Comparison of ENCODE assay signal across 38 cellular contexts in genomic region chr7:26469188-26469587, GRCh38.
"Had no signal": no experiment of that assay in that cellular context is flagged by ENCODE, and none has a peak within 500 bp of the region (broad histone marks: within the 10 kb centered on the region; RNA-seq: fewer than 3 reads in every experiment).

No MANE protein-coding gene starts in this region.

- H3K36me3 ChIP-seq: adrenal gland, ascending aorta, brain microvascular endothelial cell, breast epithelium, cardiac muscle cell had no signal

- H3K27ac ChIP-seq: adrenal gland, ascending aorta, body of pancreas, brain microvascular endothelial cell, breast epithelium, cardiac muscle cell had no signal

- ATAC-seq: activated naive CD4-positive, alpha-beta T cell treated with anti-CD3 and anti-CD28 coated beads, Interleukin-2, amount 50 U/mL, for 72 hours; activated naive CD8-positive, alpha-beta T cell treated with anti-CD3 and anti-CD28 coated beads, Interleukin-2, amount 50 U/mL, for 24 hours; activated T-cell treated with anti-CD3 and anti-CD28 coated beads, Interleukin-2, amount 50 U/mL, for 4 hours; activated T-cell treated with anti-CD3 and anti-CD28 coated beads, Interleukin-2, amount 50 U/mL, for 72 hours; activated T-helper 17 cell treated with anti-CD3 and anti-CD28 coated beads, Interleukin-2, amount 50 U/mL, for 72 hours; body of pancreas had no signal

- DNase-seq: activated effector memory CD4-positive, alpha-beta T cell treated with anti-CD3 and anti-CD28 coated beads, Interleukin-2, amount 50 U/mL, for 16 hours; activated effector memory CD4-positive, alpha-beta T cell treated with Interleukin-2 at 50 U/mL for 16 hours; activated gamma-delta T cell; activated gamma-delta T cell treated with Interleukin-2 at 50 U/mL for 16 hours; activated naive CD4-positive, alpha-beta T cell; activated naive CD4-positive, alpha-beta T cell treated with anti-CD3 and anti-CD28 coated beads for 36 hours; activated naive CD4-positive, alpha-beta T cell treated with anti-CD3 and anti-CD28 coated beads, Interleukin-2, amount 10 ng/mL, durations not matched to agents 7 days and 5 days; activated naive CD4-positive, alpha-beta T cell treated with anti-CD3 and anti-CD28 coated beads, Interleukin-2, amount 50 U/mL, for 16 hours; activated naive CD4-positive, alpha-beta T cell treated with Interleukin-2 at 50 U/mL for 16 hours; activated naive CD8-positive, alpha-beta T cell treated with anti-CD3 and anti-CD28 coated beads for 36 hours; activated naive CD8-positive, alpha-beta T cell treated with anti-CD3 and anti-CD28 coated beads, Interleukin-2, amount 10 ng/mL, durations not matched to agents 7 days and 5 days; activated naive CD8-positive, alpha-beta T cell treated with anti-CD3 and anti-CD28 coated beads, Interleukin-2, amount 50 U/mL, for 24 hours; activated T-cell treated with anti-CD3 and anti-CD28 coated beads, Interleukin-2, amount 50 U/mL, for 1 hour; activated T-cell treated with anti-CD3 and anti-CD28 coated beads, Interleukin-2, amount 50 U/mL, for 24 hours; activated T-cell treated with anti-CD3 and anti-CD28 coated beads, Interleukin-2, amount 50 U/mL, for 4 hours; activated T-cell treated with anti-CD3 and anti-CD28 coated beads, Interleukin-2, amount 50 U/mL, for 48 hours; activated T-cell treated with anti-CD3 and anti-CD28 coated beads, Interleukin-2, amount 50 U/mL, for 72 hours; adrenal gland; amniotic stem cell; amygdala; anterior cingulate cortex; aorta; body of pancreas; brain microvascular endothelial cell; caudate nucleus; central memory CD4-positive, alpha-beta T cell; cerebellar nuclear complex had no signal

- H3K4me3 Mint-ChIP-seq: activated naive CD4-positive, alpha-beta T cell treated with anti-CD3 and anti-CD28 coated beads for 36 hours; activated naive CD4-positive, alpha-beta T cell treated with anti-CD3 and anti-CD28 coated beads, Interleukin-2, amount 10 ng/mL, durations not matched to agents 7 days and 5 days; activated naive CD4-positive, alpha-beta T cell treated with anti-CD3 and anti-CD28 coated beads, Interleukin-2, amount 50 U/mL, for 24 hours; activated naive CD8-positive, alpha-beta T cell; activated naive CD8-positive, alpha-beta T cell treated with anti-CD3 and anti-CD28 coated beads for 36 hours; activated naive CD8-positive, alpha-beta T cell treated with anti-CD3 and anti-CD28 coated beads, Interleukin-2, amount 10 ng/mL, durations not matched to agents 7 days and 5 days; activated naive CD8-positive, alpha-beta T cell treated with anti-CD3 and anti-CD28 coated beads, Interleukin-2, amount 50 U/mL, for 24 hours; activated T-cell treated with anti-CD3 and anti-CD28 coated beads, Interleukin-2, amount 50 U/mL, for 24 hours; activated T-cell treated with anti-CD3 and anti-CD28 coated beads, Interleukin-2, amount 50 U/mL, for 4 hours; activated T-cell treated with anti-CD3 and anti-CD28 coated beads, Interleukin-2, amount 50 U/mL, for 72 hours; activated T-helper 1 cell treated with anti-CD3 and anti-CD28 coated beads, Interleukin-12 subunit alpha, Interleukin-12 subunit beta, Interleukin-2, Interleukin-4 antibody, amounts not matched to agents 30 ng/mL and 10 ng/mL and 1 ng/mL, durations not matched to agents 14 hours and 24 hours and 36 hours; activated T-helper 17 cell treated with anti-CD3 and anti-CD28 coated beads, Interleukin-2, amount 50 U/mL, for 72 hours; brain; central memory CD8-positive, alpha-beta T cell had no signal

- H3K4me1 ChIP-seq: adrenal gland, ascending aorta, body of pancreas, breast epithelium had no signal

- H3K9me3 Mint-ChIP-seq: activated naive CD4-positive, alpha-beta T cell treated with anti-CD3 and anti-CD28 coated beads for 36 hours; activated naive CD4-positive, alpha-beta T cell treated with anti-CD3 and anti-CD28 coated beads, Interleukin-2, amount 10 ng/mL, durations not matched to agents 7 days and 5 days; activated naive CD4-positive, alpha-beta T cell treated with anti-CD3 and anti-CD28 coated beads, Interleukin-2, amount 50 U/mL, for 24 hours; activated naive CD4-positive, alpha-beta T cell treated with anti-CD3 and anti-CD28 coated beads, Interleukin-2, amount 50 U/mL, for 72 hours; activated naive CD8-positive, alpha-beta T cell treated with anti-CD3 and anti-CD28 coated beads for 36 hours; activated naive CD8-positive, alpha-beta T cell treated with anti-CD3 and anti-CD28 coated beads, Interleukin-2, amount 10 ng/mL, durations not matched to agents 7 days and 5 days; activated naive CD8-positive, alpha-beta T cell treated with anti-CD3 and anti-CD28 coated beads, Interleukin-2, amount 50 U/mL, for 24 hours; activated T-cell treated with anti-CD3 and anti-CD28 coated beads, Interleukin-2, amount 50 U/mL, for 24 hours; activated T-cell treated with anti-CD3 and anti-CD28 coated beads, Interleukin-2, amount 50 U/mL, for 4 hours; activated T-cell treated with anti-CD3 and anti-CD28 coated beads, Interleukin-2, amount 50 U/mL, for 72 hours; activated T-helper 1 cell treated with anti-CD3 and anti-CD28 coated beads, Interleukin-12 subunit alpha, Interleukin-12 subunit beta, Interleukin-2, Interleukin-4 antibody, amounts not matched to agents 30 ng/mL and 10 ng/mL and 1 ng/mL, durations not matched to agents 14 hours and 24 hours and 36 hours; activated T-helper 17 cell treated with anti-CD3 and anti-CD28 coated beads, Interleukin-2, amount 50 U/mL, for 72 hours; activated T-helper 2 cell treated with anti-CD3 and anti-CD28 coated beads, Interferon-gamma antibody, Interleukin-2, Interleukin-4, amounts not matched to agents 10 μg/mL and 5 μg/mL and 100 μg/mL, durations not matched to agents 14 hours and 24 hours and 36 hours; brain; central memory CD8-positive, alpha-beta T cell had no signal

- H3K27me3 ChIP-seq: adrenal gland, ascending aorta, body of pancreas, brain microvascular endothelial cell, breast epithelium, cardiac muscle cell had no signal

- H3K27ac Mint-ChIP-seq: activated naive CD4-positive, alpha-beta T cell treated with anti-CD3 and anti-CD28 coated beads for 36 hours; activated naive CD4-positive, alpha-beta T cell treated with anti-CD3 and anti-CD28 coated beads, Interleukin-2, amount 10 ng/mL, durations not matched to agents 7 days and 5 days; activated naive CD4-positive, alpha-beta T cell treated with anti-CD3 and anti-CD28 coated beads, Interleukin-2, amount 50 U/mL, for 24 hours; activated naive CD4-positive, alpha-beta T cell treated with anti-CD3 and anti-CD28 coated beads, Interleukin-2, amount 50 U/mL, for 72 hours; activated naive CD8-positive, alpha-beta T cell; activated naive CD8-positive, alpha-beta T cell treated with anti-CD3 and anti-CD28 coated beads for 36 hours; activated naive CD8-positive, alpha-beta T cell treated with anti-CD3 and anti-CD28 coated beads, Interleukin-2, amount 10 ng/mL, durations not matched to agents 7 days and 5 days; activated naive CD8-positive, alpha-beta T cell treated with anti-CD3 and anti-CD28 coated beads, Interleukin-2, amount 50 U/mL, for 24 hours; activated T-cell treated with anti-CD3 and anti-CD28 coated beads, Interleukin-2, amount 50 U/mL, for 24 hours; activated T-cell treated with anti-CD3 and anti-CD28 coated beads, Interleukin-2, amount 50 U/mL, for 72 hours; activated T-helper 1 cell treated with anti-CD3 and anti-CD28 coated beads, Interleukin-12 subunit alpha, Interleukin-12 subunit beta, Interleukin-2, Interleukin-4 antibody, amounts not matched to agents 30 ng/mL and 10 ng/mL and 1 ng/mL, durations not matched to agents 14 hours and 24 hours and 36 hours; activated T-helper 17 cell treated with anti-CD3 and anti-CD28 coated beads, Interleukin-2, amount 50 U/mL, for 72 hours; activated T-helper 2 cell treated with anti-CD3 and anti-CD28 coated beads, Interferon-gamma antibody, Interleukin-2, Interleukin-4, amounts not matched to agents 10 μg/mL and 5 μg/mL and 100 μg/mL, durations not matched to agents 14 hours and 24 hours and 36 hours had no signal

- H3K4me3 ChIP-seq: adrenal gland, ascending aorta, body of pancreas, breast epithelium, cardiac muscle cell had no signal

- H3K36me3 Mint-ChIP-seq: activated naive CD4-positive, alpha-beta T cell treated with anti-CD3 and anti-CD28 coated beads, Interleukin-2, amount 10 ng/mL, durations not matched to agents 7 days and 5 days; activated naive CD4-positive, alpha-beta T cell treated with anti-CD3 and anti-CD28 coated beads, Interleukin-2, amount 50 U/mL, for 24 hours; activated naive CD4-positive, alpha-beta T cell treated with anti-CD3 and anti-CD28 coated beads, Interleukin-2, amount 50 U/mL, for 72 hours; activated naive CD8-positive, alpha-beta T cell; activated naive CD8-positive, alpha-beta T cell treated with anti-CD3 and anti-CD28 coated beads for 36 hours; activated naive CD8-positive, alpha-beta T cell treated with anti-CD3 and anti-CD28 coated beads, Interleukin-2, amount 10 ng/mL, durations not matched to agents 7 days and 5 days; brain had no signal

- H3K9me3 ChIP-seq: adrenal gland, ascending aorta, body of pancreas, breast epithelium had no signal

- H3K27me3 Mint-ChIP-seq: activated naive CD8-positive, alpha-beta T cell treated with anti-CD3 and anti-CD28 coated beads, Interleukin-2, amount 10 ng/mL, durations not matched to agents 7 days and 5 days had no signal

- H3K4me1 Mint-ChIP-seq: activated naive CD4-positive, alpha-beta T cell treated with anti-CD3 and anti-CD28 coated beads, Interleukin-2, amount 10 ng/mL, durations not matched to agents 7 days and 5 days; activated naive CD4-positive, alpha-beta T cell treated with anti-CD3 and anti-CD28 coated beads, Interleukin-2, amount 50 U/mL, for 24 hours; activated naive CD8-positive, alpha-beta T cell treated with anti-CD3 and anti-CD28 coated beads for 36 hours; activated naive CD8-positive, alpha-beta T cell treated with anti-CD3 and anti-CD28 coated beads, Interleukin-2, amount 10 ng/mL, durations not matched to agents 7 days and 5 days; activated naive CD8-positive, alpha-beta T cell treated with anti-CD3 and anti-CD28 coated beads, Interleukin-2, amount 50 U/mL, for 24 hours; activated T-helper 17 cell treated with anti-CD3 and anti-CD28 coated beads, Interleukin-2, amount 50 U/mL, for 72 hours; central memory CD8-positive, alpha-beta T cell had no signal
